ENCODE assay signal across 9 cellular contexts in genomic region chr2:232781765-232782164, GRCh38. TPM values are rescaled to one million over a fixed set of nuclear protein-coding genes. Genes with fewer than 3 reads are reported as not detected.
DNase-seq lines count a peak whose midpoint lies in the region; ATAC-seq, FAIRE-seq and TF ChIP-seq lines count a peak whose summit lies in the region.
"Had no signal": no experiment of that assay in that cellular context is flagged by ENCODE, and none has a peak within 500 bp of the region (broad histone marks: within the 10 kb centered on the region; RNA-seq: fewer than 3 reads in every experiment).

No MANE protein-coding gene starts in this region.

- ATAC-seq in GM21390 (IDR thresholded peaks at IDR 0.05; ENCODE audit: unreplicated experiment) (peak; percentile 89), GM12878 (peak; percentile 100)

- no peak overlapping the region for H3K4me2 ChIP-seq in GM12878 (ENCODE audit: control insufficient read depth, insufficient read depth)

- H3K36me3 ChIP-seq in GM12878 (ENCODE audit: control insufficient read depth in 2 of 2, insufficient read depth in 2 of 2, low read length in 1 of 2): no peaks in the 10 kb centered on the region

- BruUV-seq in GM12878 (replicated peaks; lab: Mats Ljungman, UMichigan): no TSS peak

- TF ChIP-seq CTCF in GM12878 (IDR thresholded peaks at IDR 0.05 in 2 of 3, conservative IDR thresholded peaks at IDR 0.05 in 1 of 3; ENCODE audit: control insufficient read depth in 2 of 3, extremely low read depth in 1 of 3, insufficient read depth in 1 of 3, low read depth in 3 of 3, low read length in 3 of 3) (no peak), osteocyte (IDR thresholded peaks at IDR 0.05) (no peak)

- peaks cover 27% of the 10 kb centered on the region for H3K36me3 Mint-ChIP-seq in osteocyte (ENCODE audit: unreplicated experiment)

- no peak for TF ChIP-seq RAD21 in GM12878 (IDR thresholded peaks at IDR 0.05; ENCODE audit: insufficient read depth, low read depth, low read length)

- H3K4me1 ChIP-seq in GM12878 (ENCODE audit: control insufficient read depth, insufficient read depth, low read length): no peaks in the 10 kb centered on the region

- no peaks in the 10 kb centered on the region for H3K79me2 ChIP-seq in GM12878 (ENCODE audit: control insufficient read depth, insufficient read depth, low read length)

- H3K27ac ChIP-seq in GM12878 (ENCODE audit: control insufficient read depth, insufficient read depth): no peak overlapping the region

- H3K27me3 ChIP-seq in GM12878 (replicated peaks in 1 of 2; ENCODE audit: control insufficient read depth in 2 of 2, insufficient read depth in 2 of 2, low read length in 1 of 2): no peaks in the 10 kb centered on the region

- no peak overlapping the region for H3K9ac ChIP-seq in GM12878 (ENCODE audit: control insufficient read depth, insufficient read depth, low read length)

- RAD21 ChIA-PET in GM12878 (lab: Charles Lee; ENCODE audit: unreplicated experiment): interaction anchor here (1.0 to 1.2 kb wide), 2 partner anchors 9 to 13 kb away, joined by 3 to 4 read pairs; no protein-coding TSS in a partner anchor

- H3K9me3 ChIP-seq in GM12878 (replicated peaks; ENCODE audit: control insufficient read depth, insufficient read depth, low read length): no peaks in the 10 kb centered on the region

- no peaks in the 10 kb centered on the region for H3K27me3 Mint-ChIP-seq in osteocyte (ENCODE audit: unreplicated experiment)

- peaks cover 24% of the 10 kb centered on the region for H3K4me1 Mint-ChIP-seq in osteocyte (ENCODE audit: unreplicated experiment)

- peak; percentile 87 for FAIRE-seq in GM12878 (lab: Jason Lieb, UNC)

- intact Hi-C loops in GM12878 (cut with micrococcal nuclease; ENCODE audit: unreplicated experiment) (no loop called here), cardiac septum (cut with DNase I) (no loop called here)

- peak; percentile 54 to 72; a peak in 2 of 4 replicates for TF ChIP-seq EP300 in GM12878 (IDR thresholded peaks at IDR 0.05; ENCODE audit: borderline replicate concordance in 1 of 2, control insufficient read depth in 1 of 2, low read depth in 2 of 2, low read length in 2 of 2)

- SMC1A ChIA-PET in GM12878 (lab: Charles Lee; ENCODE audit: uncharacterized antibody, unreplicated experiment): no interaction called here

- H4K20me1 ChIP-seq in GM12878 (ENCODE audit: control insufficient read depth, insufficient read depth): no peaks in the 10 kb centered on the region

- TF ChIP-seq POLR2A in GM12878 (IDR thresholded peaks at IDR 0.05; ENCODE audit: low read depth, low read length): no peak

- H3K4me3 Mint-ChIP-seq in osteocyte (ENCODE audit: unreplicated experiment): no peak overlapping the region
- H3K4me3 Mint-ChIP-seq: neural crest cell had no signal

- DNase-seq in GM03348 (ENCODE audit: low spot score) (peak; percentile 40), HT1080 (ENCODE audit: low read depth) (peak; percentile 57), GM12878 (ENCODE audit: low read depth, low spot score) (peak; percentile 55), cardiac septum (ENCODE audit: low spot score) (no peak), osteocyte (ENCODE audit: extremely low spot score, unreplicated experiment) (no peak), NCI-H774 (lab: John Stamatoyannopoulos, UW) (no peak)
- DNase-seq in stimulated activated CD4-positive, alpha-beta T cell treated with anti-CD3 and anti-CD28 coated beads, Interleukin-4, amount 100 ng/mL, for 24 hours: peak; percentile 48

- H3K9me3 Mint-ChIP-seq in osteocyte (ENCODE audit: unreplicated experiment): no peaks in the 10 kb centered on the region
- H3K9me3 Mint-ChIP-seq: neural crest cell had no signal

- in situ Hi-C loops in GM12878 (cut with MboI): no loop called here

- no peak overlapping the region for H3K4me3 ChIP-seq in GM12878

- no peak overlapping the region for H2AFZ ChIP-seq in GM12878 (ENCODE audit: control insufficient read depth, low read depth, low read length)

- CTCF ChIA-PET in GM12878 (lab: Yijun Ruan, JAX): interaction anchor here (1.2 kb wide), 1 partner anchor 16 kb away, joined by 3 read pairs; no protein-coding TSS in a partner anchor

- no peak overlapping the region for H3K27ac Mint-ChIP-seq in osteocyte (ENCODE audit: unreplicated experiment)

- POLR2A ChIA-PET in GM12878 (lab: Charles Lee): no interaction called here

TF ChIP-seq in GM12878, 131 proteins besides CTCF, POLR2A, EP300 and RAD21 (continues in another document):
- TF ChIP-seq RELA (IDR thresholded peaks at IDR 0.05; ENCODE audit: borderline replicate concordance, partially characterized antibody): peak; percentile 65
- 0 out of 2 replicates have a peak, but pooled peaks have one; percentile 34 for TF ChIP-seq IRF4 (IDR thresholded peaks at IDR 0.05; ENCODE audit: low read depth, low read length)
- TF ChIP-seq ETV6 (conservative IDR thresholded peaks at IDR 0.05 in 1 of 2, IDR thresholded peaks at IDR 0.05 in 1 of 2; ENCODE audit: borderline replicate concordance in 1 of 2, low read depth in 1 of 2): no peak
- no peak for TF ChIP-seq RCOR1 (conservative IDR thresholded peaks at IDR 0.05; ENCODE audit: low read depth, low read length)
- peak in 1 of 2 experiments; percentile 37; a peak in 1 of 4 replicates for TF ChIP-seq BHLHE40 (IDR thresholded peaks at IDR 0.05; ENCODE audit: borderline replicate concordance in 1 of 2, low read depth in 2 of 2, low read length in 1 of 2)
- TF ChIP-seq BMI1 (IDR thresholded peaks at IDR 0.05; ENCODE audit: borderline replicate concordance): peak; percentile 72; the same call in 1 of the 2 replicates
- TF ChIP-seq CBX5 (IDR thresholded peaks at IDR 0.05; ENCODE audit: low read depth): no peak
- no peak for TF ChIP-seq SIX5 (IDR thresholded peaks at IDR 0.05; ENCODE audit: low read depth, low read length, severe bottlenecking)
- 0 out of 2 replicates have a peak, but pooled peaks have one; percentile 19 for TF ChIP-seq CREM (IDR thresholded peaks at IDR 0.05; ENCODE audit: low read depth)
- no peak for TF ChIP-seq FOXK2 (IDR thresholded peaks at IDR 0.05)
- TF ChIP-seq MTA2 (IDR thresholded peaks at IDR 0.05; ENCODE audit: low read depth): peak; percentile 98
- peak; percentile 84 for TF ChIP-seq ZNF24 (IDR thresholded peaks at IDR 0.05)
- TF ChIP-seq, protein P1, sequence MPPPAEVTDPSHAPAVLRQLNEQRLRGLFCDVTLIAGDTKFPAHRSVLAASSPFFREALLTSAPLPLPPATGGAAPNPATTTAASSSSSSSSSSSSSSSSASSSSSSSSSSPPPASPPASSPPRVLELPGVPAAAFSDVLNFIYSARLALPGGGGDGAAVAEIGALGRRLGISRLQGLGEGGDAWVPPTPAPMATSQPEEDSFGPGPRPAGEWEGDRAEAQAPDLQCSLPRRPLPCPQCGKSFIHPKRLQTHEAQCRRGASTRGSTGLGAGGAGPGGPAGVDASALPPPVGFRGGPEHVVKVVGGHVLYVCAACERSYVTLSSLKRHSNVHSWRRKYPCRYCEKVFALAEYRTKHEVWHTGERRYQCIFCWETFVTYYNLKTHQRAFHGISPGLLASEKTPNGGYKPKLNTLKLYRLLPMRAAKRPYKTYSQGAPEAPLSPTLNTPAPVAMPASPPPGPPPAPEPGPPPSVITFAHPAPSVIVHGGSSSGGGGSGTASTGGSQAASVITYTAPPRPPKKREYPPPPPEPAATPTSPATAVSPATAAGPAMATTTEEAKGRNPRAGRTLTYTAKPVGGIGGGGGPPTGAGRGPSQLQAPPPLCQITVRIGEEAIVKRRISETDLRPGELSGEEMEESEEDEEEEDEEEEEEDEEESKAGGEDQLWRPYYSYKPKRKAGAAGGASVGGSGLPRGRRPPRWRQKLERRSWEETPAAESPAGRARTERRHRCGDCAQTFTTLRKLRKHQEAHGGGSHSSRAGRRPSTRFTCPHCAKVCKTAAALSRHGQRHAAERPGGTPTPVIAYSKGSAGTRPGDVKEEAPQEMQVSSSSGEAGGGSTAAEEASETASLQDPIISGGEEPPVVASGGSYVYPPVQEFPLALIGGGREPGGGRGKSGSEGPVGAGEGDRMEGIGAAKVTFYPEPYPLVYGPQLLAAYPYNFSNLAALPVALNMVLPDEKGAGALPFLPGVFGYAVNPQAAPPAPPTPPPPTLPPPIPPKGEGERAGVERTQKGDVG (CRISPR knock-in tag; IDR thresholded peaks at IDR 0.05): no peak
- no peak for TF ChIP-seq ZSCAN29 (IDR thresholded peaks at IDR 0.05)
- no peak for TF ChIP-seq RFX5 (IDR thresholded peaks at IDR 0.05; ENCODE audit: low read depth, low read length)
- no peak for TF ChIP-seq PML (IDR thresholded peaks at IDR 0.05; ENCODE audit: low read length)
- TF ChIP-seq BACH1 (IDR thresholded peaks at IDR 0.05; ENCODE audit: borderline replicate concordance): peak; percentile 61; the same call in 1 of the 2 replicates

RNA-seq across cellular contexts. Expression of gene KCNJ13, which starts 5.4 kb away (rescaled TPM):
- not detected in 2 replicates for total RNA-seq in HT1080 (2014; rRNA removed; shearing (Covaris generic))
- not detected in 2 replicates for polyA plus RNA-seq in HT1080 (2015; cell fraction: cytosol; rRNA removed)
- not detected in 2 replicates for polyA plus RNA-seq in HT1080 (2015; cell fraction: nucleus; rRNA removed)
- total RNA-seq in GM12878 (2013; cell fraction: nucleolus; rRNA removed): not detected in 2 replicates
- total RNA-seq in GM12878 (2014; rRNA removed) (not detected in 2 replicates), GM12878 (2014; rRNA removed; fragmentation: Illumina TruSeq; extraction: Trizol) (not detected in 2 replicates), GM12878 (2021) (not detected in 2 replicates), cardiac septum (not detected), osteocyte (not detected in 2 replicates)
- polyA plus RNA-seq in GM12878 (2011; ENCODE audit: low read depth): 0.98 TPM
- polyA plus RNA-seq in GM12878 (2011; rRNA removed) (not detected in 2 replicates), GM12878 (2014; fragmentation: Illumina TruSeq; extraction: Trizol) (not detected in 2 replicates), GM12878 (2014; fragmentation: Nextera tagmentation; extraction: Ambion mirVana) (under 1 TPM in 1 of 2 experiments, not detected in 1; 0.24 TPM), GM12878 (2014; rRNA removed) (not detected in 2 replicates), GM12878 (2016; fragmentation: Nextera tagmentation; extraction: Ambion mirVana) (under 1 TPM; 0.29 to 0.68 TPM)
- not detected in 2 replicates for polyA plus RNA-seq in GM12878 (2011; cell fraction: cytosol; rRNA removed)
- polyA plus RNA-seq in GM12878 (2011; cell fraction: nucleus; rRNA removed): not detected in 2 replicates
- 0.05 and 0.11 TPM in 2 replicates for polyA plus RNA-seq in GM12878 (2012)
- polyA minus RNA-seq in GM12878 (2011; rRNA and poly(A)+ RNA removed): not detected in 2 replicates
- polyA minus RNA-seq in GM12878 (2011; cell fraction: cytosol; rRNA and poly(A)+ RNA removed): not detected in 2 replicates
- not detected in 2 replicates for polyA minus RNA-seq in GM12878 (2011; cell fraction: nucleus; rRNA and poly(A)+ RNA removed)
- total RNA-seq: neural crest cell had no signal

Comparison
In these comparisons a context has a peak if more than half of its experiments do, and no peak if none do; other contexts are left out.
1. DNase-seq: peak in GM03348 (single experiment), HT1080 (single experiment), GM12878 (single experiment) and stimulated activated CD4-positive, alpha-beta T cell treated with anti-CD3 and anti-CD28 coated beads, Interleukin-4, amount 100 ng/mL, for 24 hours (single experiment); none in cardiac septum (single experiment), osteocyte (single experiment) and NCI-H774 (single experiment).